In the genomic region with DNA sequence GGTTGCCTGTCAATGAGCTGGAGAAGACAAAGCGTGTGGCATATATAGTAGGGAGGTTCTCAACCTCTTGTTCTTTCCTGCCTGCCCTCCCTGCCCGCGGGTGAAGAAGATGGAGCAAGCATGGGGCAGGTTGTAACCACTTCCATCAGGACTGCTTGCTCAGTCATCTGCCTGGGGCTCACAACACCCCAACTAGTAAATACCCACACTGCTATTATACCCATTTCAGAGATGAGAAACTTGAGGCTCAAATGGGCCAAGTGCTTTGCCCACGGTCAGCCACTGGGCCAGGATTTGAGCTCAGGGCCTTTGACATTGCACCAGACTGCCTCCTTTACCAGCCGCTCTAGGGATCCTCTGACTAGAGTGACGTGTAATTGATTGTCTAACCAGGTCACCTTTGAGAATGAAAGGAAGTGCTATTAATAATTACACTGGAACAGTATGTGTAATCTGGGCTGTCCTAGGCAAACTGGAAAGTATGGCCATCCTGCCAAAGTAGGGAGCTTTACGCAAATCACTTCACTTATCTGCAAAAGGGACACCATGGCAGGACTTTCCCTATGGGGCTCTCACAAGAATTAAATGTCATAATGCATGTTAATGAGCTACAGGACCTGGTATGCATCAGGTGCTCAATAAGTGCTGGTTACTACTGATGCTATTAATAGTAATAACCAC, we compare ENCODE assay signal across 1 cellular context.
TF ChIP-seq lines count a peak whose summit lies in the region.

No MANE protein-coding gene starts in this region.

TF ChIP-seq in IMR-90, 13 proteins besides CTCF, POLR2A, EP300 and RAD21:
- TF ChIP-seq SMC3 (IDR thresholded peaks at IDR 0.05; ENCODE audit: low read depth, low read length) (no peak), NFE2L2 (IDR thresholded peaks at IDR 0.05; ENCODE audit: low read depth, low read length) (no peak), MAZ (IDR thresholded peaks at IDR 0.05; ENCODE audit: borderline replicate concordance, low read depth, low read length) (no peak), MXI1 (IDR thresholded peaks at IDR 0.05; ENCODE audit: borderline replicate concordance, low read depth, low read length) (no peak), FOS (IDR thresholded peaks at IDR 0.05; ENCODE audit: low read depth, low read length) (no peak), RCOR1 (IDR thresholded peaks at IDR 0.05; ENCODE audit: insufficient replicate concordance, low read length) (no peak), CHD1 (IDR thresholded peaks at IDR 0.05; ENCODE audit: low read depth, low read length) (no peak), BHLHE40 (IDR thresholded peaks at IDR 0.05; ENCODE audit: low read depth, low read length) (no peak)
- TF ChIP-seq, protein P1, sequence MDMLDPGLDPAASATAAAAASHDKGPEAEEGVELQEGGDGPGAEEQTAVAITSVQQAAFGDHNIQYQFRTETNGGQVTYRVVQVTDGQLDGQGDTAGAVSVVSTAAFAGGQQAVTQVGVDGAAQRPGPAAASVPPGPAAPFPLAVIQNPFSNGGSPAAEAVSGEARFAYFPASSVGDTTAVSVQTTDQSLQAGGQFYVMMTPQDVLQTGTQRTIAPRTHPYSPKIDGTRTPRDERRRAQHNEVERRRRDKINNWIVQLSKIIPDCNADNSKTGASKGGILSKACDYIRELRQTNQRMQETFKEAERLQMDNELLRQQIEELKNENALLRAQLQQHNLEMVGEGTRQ (IDR thresholded peaks at IDR 0.05; ENCODE audit: low read depth, low read length): no peak
TF ChIP-seq in IMR-90: peak in this region for 0.
